1 cellular context compared by ENCODE assay signal in genomic region chr20:58388882-58389323, GRCh38.
TF ChIP-seq lines count a peak whose summit lies in the region.

VAPB (plus strand) TSS chr20:58389229; CDS start chr20:58389460, 231 bp downstream.

TF ChIP-seq in HepG2, 621 proteins besides CTCF, POLR2A, EP300 and RAD21 (continued from another document and continues in another):
- TF ChIP-seq TRAFD1 (CRISPR knock-in tag; IDR thresholded peaks at IDR 0.05; ENCODE audit: borderline replicate concordance) (no peak), ZNF784 (CRISPR knock-in tag; IDR thresholded peaks at IDR 0.05; ENCODE audit: borderline replicate concordance) (no peak), GLI4 (CRISPR knock-in tag; IDR thresholded peaks at IDR 0.05; ENCODE audit: borderline replicate concordance) (no peak), MEIS1 (CRISPR knock-in tag; IDR thresholded peaks at IDR 0.05; ENCODE audit: borderline replicate concordance) (peak; percentile 67; the same call in 1 of the 2 replicates), RFX1 (IDR thresholded peaks at IDR 0.05) (no peak), HOXA5 (CRISPR knock-in tag; IDR thresholded peaks at IDR 0.05) (peak; percentile 93), RBM39 (IDR thresholded peaks at IDR 0.05; ENCODE audit: low read depth, low read length, poor library complexity, severe bottlenecking) (peak; percentile 9), ZBTB4 (CRISPR knock-in tag; IDR thresholded peaks at IDR 0.05; ENCODE audit: borderline replicate concordance) (0 out of 2 replicates have a peak, but pooled peaks have one; percentile 9), ZIK1 (CRISPR knock-in tag; IDR thresholded peaks at IDR 0.05; ENCODE audit: borderline replicate concordance, low read depth) (peak; percentile 91), IKZF4 (CRISPR knock-in tag; IDR thresholded peaks at IDR 0.05; ENCODE audit: borderline replicate concordance, low read depth, not compliant biosample characterization) (peak; percentile 7), KLF6 (CRISPR knock-in tag; IDR thresholded peaks at IDR 0.05) (peak; percentile 33; the same call in 1 of the 2 replicates), SIN3B (IDR thresholded peaks at IDR 0.05; ENCODE audit: low read length) (no peak), MATR3 (CRISPR knock-in tag; IDR thresholded peaks at IDR 0.05) (no peak), MXD3 (CRISPR knock-in tag; IDR thresholded peaks at IDR 0.05) (peak; percentile 66; the same call in 1 of the 2 replicates), SUZ12 (IDR thresholded peaks at IDR 0.05; ENCODE audit: low read depth, low read length) (no peak), DMAP1 (CRISPR knock-in tag; IDR thresholded peaks at IDR 0.05) (no peak; the same call in 1 of the 2 replicates), ZNF678 (CRISPR knock-in tag; IDR thresholded peaks at IDR 0.05) (peak; percentile 87), ZBTB8A (CRISPR knock-in tag; IDR thresholded peaks at IDR 0.05; ENCODE audit: borderline replicate concordance, low read depth) (no peak), STAT5B (CRISPR knock-in tag; IDR thresholded peaks at IDR 0.05) (no peak), SKI (IDR thresholded peaks at IDR 0.05; ENCODE audit: partially characterized antibody) (no peak), ZNF296 (CRISPR knock-in tag; conservative IDR thresholded peaks at IDR 0.05) (no peak), ZNF496 (CRISPR knock-in tag; IDR thresholded peaks at IDR 0.05; ENCODE audit: insufficient replicate concordance) (no peak), MEF2D (CRISPR knock-in tag; IDR thresholded peaks at IDR 0.05) (no peak), GATAD2A (CRISPR knock-in tag; IDR thresholded peaks at IDR 0.05) (no peak), ATF4 (CRISPR knock-in tag; IDR thresholded peaks at IDR 0.05) (no peak), RBAK (CRISPR knock-in tag; IDR thresholded peaks at IDR 0.05) (no peak), ZBTB3 (CRISPR knock-in tag; IDR thresholded peaks at IDR 0.05; ENCODE audit: borderline replicate concordance, low read depth) (0 out of 2 replicates have a peak, but pooled peaks have one; percentile 11), ZNF430 (CRISPR knock-in tag; IDR thresholded peaks at IDR 0.05) (peak; percentile 18; the same call in 1 of the 2 replicates), RFXANK (CRISPR knock-in tag; IDR thresholded peaks at IDR 0.05) (no peak), KMT2A (CRISPR knock-in tag; IDR thresholded peaks at IDR 0.05) (peak; percentile 84), SP5 (CRISPR knock-in tag; IDR thresholded peaks at IDR 0.05; ENCODE audit: borderline replicate concordance, low read depth) (peak; percentile 34; the same call in 1 of the 2 replicates), MED13 (CRISPR knock-in tag; IDR thresholded peaks at IDR 0.05) (no peak; the same call in 1 of the 2 replicates), E2F5 (CRISPR knock-in tag; conservative IDR thresholded peaks at IDR 0.05) (peak; percentile 98), ONECUT2 (CRISPR knock-in tag; IDR thresholded peaks at IDR 0.05) (no peak), SNAI1 (CRISPR knock-in tag; IDR thresholded peaks at IDR 0.05; ENCODE audit: borderline replicate concordance) (no peak), HDAC1 (CRISPR knock-in tag; IDR thresholded peaks at IDR 0.05) (0 out of 2 replicates have a peak, but pooled peaks have one; percentile 73), ZNF761 (CRISPR knock-in tag; conservative IDR thresholded peaks at IDR 0.05) (peak; percentile 89; the same call in 1 of the 2 replicates), HMG20B (CRISPR knock-in tag; conservative IDR thresholded peaks at IDR 0.05) (no peak), EED (CRISPR knock-in tag; IDR thresholded peaks at IDR 0.05) (no peak), NR2F6 (IDR thresholded peaks at IDR 0.05) (no peak), NR2F6 (CRISPR knock-in tag; IDR thresholded peaks at IDR 0.05) (no peak), CREB1 (IDR thresholded peaks at IDR 0.05) (no peak), CREB1 (CRISPR knock-in tag; IDR thresholded peaks at IDR 0.05) (no peak), ZNF503 (CRISPR knock-in tag; IDR thresholded peaks at IDR 0.05) (no peak; the same call in 1 of the 2 replicates), ZNF572 (CRISPR knock-in tag; IDR thresholded peaks at IDR 0.05) (no peak), TBX3 (IDR thresholded peaks at IDR 0.05; ENCODE audit: borderline replicate concordance) (no peak), ATF3 (CRISPR knock-in tag; IDR thresholded peaks at IDR 0.05) (peak; percentile 47; the same call in 1 of the 2 replicates), ZNF253 (CRISPR knock-in tag; IDR thresholded peaks at IDR 0.05; ENCODE audit: borderline replicate concordance) (no peak), ZNF460 (CRISPR knock-in tag; IDR thresholded peaks at IDR 0.05; ENCODE audit: borderline replicate concordance) (no peak), CHCHD3 (CRISPR knock-in tag; IDR thresholded peaks at IDR 0.05) (no peak), TMF1 (CRISPR knock-in tag; IDR thresholded peaks at IDR 0.05; ENCODE audit: low read depth) (peak; percentile 90), ZNF234 (CRISPR knock-in tag; conservative IDR thresholded peaks at IDR 0.05) (no peak; the same call in 1 of the 2 replicates), NR2C2 (CRISPR knock-in tag; IDR thresholded peaks at IDR 0.05; ENCODE audit: borderline replicate concordance) (peak; percentile 79), ZNF574 (CRISPR knock-in tag; IDR thresholded peaks at IDR 0.05) (peak; percentile 87), ZNF292 (CRISPR knock-in tag; IDR thresholded peaks at IDR 0.05; ENCODE audit: borderline replicate concordance, low read depth) (no peak), ZNF501 (CRISPR knock-in tag; IDR thresholded peaks at IDR 0.05) (peak; percentile 43; the same call in 1 of the 2 replicates), ARID3A (IDR thresholded peaks at IDR 0.05; ENCODE audit: low read depth, low read length) (no peak; the same call in 1 of the 2 replicates), ZNF24 (IDR thresholded peaks at IDR 0.05) (no peak)
